Comparison of ENCODE assay signal across 32 cellular contexts in genomic region chr7:116187400-116187799, GRCh38. TPM values are rescaled to one million over a fixed set of nuclear protein-coding genes. Genes with fewer than 3 reads are reported as not detected.
DNase-seq lines count a peak whose midpoint lies in the region; ATAC-seq, FAIRE-seq and TF ChIP-seq lines count a peak whose summit lies in the region.
"Had no signal": no experiment of that assay in that cellular context is flagged by ENCODE, and none has a peak within 500 bp of the region (broad histone marks: within the 10 kb centered on the region; RNA-seq: fewer than 3 reads in every experiment).

No MANE protein-coding gene starts in this region.

- H3K27ac ChIP-seq in HepG2 (ENCODE audit: extremely low read length, insufficient read depth, low read length) (no peak overlapping the region), right lobe of liver (no peak overlapping the region)
- H3K27ac ChIP-seq: 22Rv1; A549; BLaER1; BLaER1 treated with 17β-estradiol and CSF1 and Interleukin-3, amounts not matched to agents 10 nM and 100 nM; C4-2B had no signal

- intact Hi-C loops in activated CD4-positive, alpha-beta T cell treated with anti-CD3 and anti-CD28 coated beads, Interleukin-2, amount 10 ng/mL, durations not matched to agents 24 days and 14 days (cut with micrococcal nuclease): no loop called here
- intact Hi-C loops in HepG2 (cut with micrococcal nuclease; ENCODE audit: unreplicated experiment): no loop called here
- intact Hi-C loops in right lobe of liver (cut with DNase I): no loop called here

- in situ Hi-C loops in HepG2 (cut with HindIII; ENCODE audit: extremely low pct_ligation_motif_present, low pct_unique_long_range_greater_than_20kb): no loop called here

- no peak for FAIRE-seq in HepG2 (lab: Jason Lieb, UNC)
- FAIRE-seq: A549, D721Med had no signal

- no TSS peak for BruUV-seq in HepG2 (replicated peaks; lab: Mats Ljungman, UMichigan)

- 24% methylated on average over 1 of the region's 1 CpG for WGBS in HepG2 (ENCODE audit: low lambda C conversion rate)
- WGBS in right lobe of liver (ENCODE audit: insufficient coverage, low coverage, low lambda C conversion rate, missing lambda C conversion rate): 100% methylated on average over 1 of the region's 1 CpG

- no peak for TF ChIP-seq EP300 in HepG2 (IDR thresholded peaks at IDR 0.05; ENCODE audit: low read depth in 2 of 2, low read length in 2 of 2)
- TF ChIP-seq EP300 in HepG2 (CRISPR knock-in tag; IDR thresholded peaks at IDR 0.05; ENCODE audit: borderline replicate concordance): no peak

- TF ChIP-seq CTCF in HepG2 (CRISPR knock-in tag; IDR thresholded peaks at IDR 0.05) (no peak), right lobe of liver (IDR thresholded peaks at IDR 0.05) (no peak)

- no peak for ATAC-seq in HepG2
- ATAC-seq in right lobe of liver: no peak
- ATAC-seq: A549; CD8-positive, alpha-beta T cell had no signal

- CTCF ChIA-PET in HepG2 (lab: Yijun Ruan, JAX; ENCODE audit: low intra/inter-chr PET ratio, low total read pairs): no interaction called here

- no peak overlapping the region for H3K4me2 ChIP-seq in HepG2 (ENCODE audit: low read depth, low read length)
- H3K4me2 ChIP-seq: A549; BLaER1; BLaER1 treated with 17β-estradiol and CSF1 and Interleukin-3, amounts not matched to agents 10 nM and 100 nM had no signal

- H3K4me3 ChIP-seq in HepG2 (replicated peaks in 1 of 3; ENCODE audit: insufficient read depth in 1 of 3, low read depth in 2 of 3, low read length in 3 of 3) (no peak overlapping the region), right lobe of liver (no peak overlapping the region)
- H3K4me3 ChIP-seq: A549; BLaER1; BLaER1 treated with 17β-estradiol and CSF1 and Interleukin-3, amounts not matched to agents 10 nM and 100 nM had no signal

- H3K27me3 ChIP-seq in HepG2 (ENCODE audit: control insufficient read depth in 1 of 2, insufficient read depth in 2 of 2, low read length in 2 of 2) (no peaks in the 10 kb centered on the region), right lobe of liver (no peaks in the 10 kb centered on the region)
- H3K27me3 ChIP-seq: BE2C; BLaER1; BLaER1 treated with 17β-estradiol and CSF1 and Interleukin-3, amounts not matched to agents 10 nM and 100 nM had no signal

- POLR2A ChIA-PET in HepG2 (lab: Yijun Ruan, JAX): no interaction called here

- no peak overlapping the region for H3K27ac Mint-ChIP-seq in activated CD4-positive, alpha-beta T cell treated with anti-CD3 and anti-CD28 coated beads, Interleukin-2, amount 10 ng/mL, durations not matched to agents 24 days and 14 days
- H3K27ac Mint-ChIP-seq: B cell; CD14-positive monocyte; CD4-positive, alpha-beta memory T cell; CD4-positive, alpha-beta T cell; CD4-positive, CD25-positive, alpha-beta regulatory T cell; CD8-positive, alpha-beta T cell had no signal

- TF ChIP-seq POLR2A in HepG2 (IDR thresholded peaks at IDR 0.05; ENCODE audit: insufficient read depth in 1 of 2, low read depth in 2 of 2, low read length in 2 of 2) (no peak), right lobe of liver (IDR thresholded peaks at IDR 0.05) (no peak)

- no peaks in the 10 kb centered on the region for H3K36me3 Mint-ChIP-seq in activated CD4-positive, alpha-beta T cell treated with anti-CD3 and anti-CD28 coated beads, Interleukin-2, amount 10 ng/mL, durations not matched to agents 24 days and 14 days (ENCODE audit: low read depth)
- H3K36me3 Mint-ChIP-seq: CD14-positive monocyte; CD8-positive, alpha-beta T cell had no signal

- no peak overlapping the region for H2AFZ ChIP-seq in HepG2 (ENCODE audit: low read length)

- H3K36me3 ChIP-seq in HepG2 (replicated peaks in 1 of 2; ENCODE audit: control insufficient read depth in 1 of 2, insufficient read depth in 2 of 2, low read length in 2 of 2) (no peaks in the 10 kb centered on the region), right lobe of liver (no peaks in the 10 kb centered on the region)
- H3K36me3 ChIP-seq: BE2C; BLaER1; BLaER1 treated with 17β-estradiol and CSF1 and Interleukin-3, amounts not matched to agents 10 nM and 100 nM had no signal

- peak; percentile 32 for DNase-seq in activated CD4-positive, alpha-beta T cell treated with anti-CD3 and anti-CD28 coated beads, Interleukin-2, amount 10 ng/mL, durations not matched to agents 24 days and 14 days
- no peak for DNase-seq in activated CD4-positive, alpha-beta T cell treated with anti-CD3 and anti-CD28 coated beads, Interleukin-2, amount 50 U/mL, for 1 hour
- DNase-seq in HepG2 (ENCODE audit: low spot score) (no peak), right lobe of liver (no peak)
- DNase-seq: 8988T; ACHN; AML-193; BE2C; C1 segment of cervical spinal cord; Caco-2; Calu3; CD4-positive, alpha-beta memory T cell; CD4-positive, alpha-beta T cell; CD4-positive, CD25-positive, alpha-beta regulatory T cell; CD8-positive, alpha-beta memory T cell; CD8-positive, alpha-beta T cell; COR-L47; DMS 273 treated with DMSO at 0.1 percent for 48 hours; DMS153; DMS53; DMS79; DMS79 treated with DMSO at 0.1 percent for 48 hours; DND-41; EL had no signal

- H3K4me1 Mint-ChIP-seq in activated CD4-positive, alpha-beta T cell treated with anti-CD3 and anti-CD28 coated beads, Interleukin-2, amount 10 ng/mL, durations not matched to agents 24 days and 14 days: no peaks in the 10 kb centered on the region
- H3K4me1 Mint-ChIP-seq: B cell; CD14-positive monocyte; CD4-positive, alpha-beta memory T cell; CD4-positive, CD25-positive, alpha-beta regulatory T cell; CD8-positive, alpha-beta memory T cell had no signal

- H3K27me3 Mint-ChIP-seq in activated CD4-positive, alpha-beta T cell treated with anti-CD3 and anti-CD28 coated beads, Interleukin-2, amount 10 ng/mL, durations not matched to agents 24 days and 14 days: peaks cover 28% of the 10 kb centered on the region
- H3K27me3 Mint-ChIP-seq: CD4-positive, alpha-beta T cell had no signal

- no peaks in the 10 kb centered on the region for H3K79me2 ChIP-seq in HepG2 (ENCODE audit: insufficient read depth, low read length)

- H3K4me1 ChIP-seq in HepG2 (ENCODE audit: insufficient read depth, low read length): no peaks in the 10 kb centered on the region
- no peaks in the 10 kb centered on the region for H3K4me1 ChIP-seq in right lobe of liver
- H3K4me1 ChIP-seq: A549; BE2C; BLaER1; BLaER1 treated with 17β-estradiol and CSF1 and Interleukin-3, amounts not matched to agents 10 nM and 100 nM; Caco-2 had no signal

- no peaks in the 10 kb centered on the region for H4K20me1 ChIP-seq in HepG2 (ENCODE audit: insufficient read depth, low read length)
- H4K20me1 ChIP-seq: BLaER1; BLaER1 treated with 17β-estradiol and CSF1 and Interleukin-3, amounts not matched to agents 10 nM and 100 nM had no signal

- no peak overlapping the region for H3K9ac ChIP-seq in HepG2 (ENCODE audit: insufficient read depth, low read depth, low read length)
- H3K9ac ChIP-seq: BLaER1; BLaER1 treated with 17β-estradiol and CSF1 and Interleukin-3, amounts not matched to agents 10 nM and 100 nM had no signal

- H3K9me3 Mint-ChIP-seq in activated CD4-positive, alpha-beta T cell treated with anti-CD3 and anti-CD28 coated beads, Interleukin-2, amount 10 ng/mL, durations not matched to agents 24 days and 14 days: peaks cover 3% of the 10 kb centered on the region
- H3K9me3 Mint-ChIP-seq: CD4-positive, alpha-beta T cell had no signal

- no peak for TF ChIP-seq RAD21 in HepG2 (CRISPR knock-in tag; IDR thresholded peaks at IDR 0.05)

- no peak overlapping the region for H3K4me3 Mint-ChIP-seq in activated CD4-positive, alpha-beta T cell treated with anti-CD3 and anti-CD28 coated beads, Interleukin-2, amount 10 ng/mL, durations not matched to agents 24 days and 14 days
- H3K4me3 Mint-ChIP-seq: B cell; CD14-positive monocyte; CD4-positive, alpha-beta memory T cell; CD4-positive, alpha-beta T cell; CD4-positive, CD25-positive, alpha-beta regulatory T cell; CD8-positive, alpha-beta memory T cell; CD8-positive, alpha-beta T cell had no signal

- H3K9me3 ChIP-seq in HepG2 (ENCODE audit: low read length) (peaks cover 8% of the 10 kb centered on the region), right lobe of liver (no peaks in the 10 kb centered on the region)
- H3K9me3 ChIP-seq: BE2C had no signal

TF ChIP-seq in HepG2, 621 proteins besides CTCF, POLR2A, EP300 and RAD21 (continues in another document):
- TF ChIP-seq ZEB1 (IDR thresholded peaks at IDR 0.05; ENCODE audit: insufficient replicate concordance, low read depth): no peak

RNA-seq across cellular contexts. Expression of gene TES, which starts 22.9 kb away (rescaled TPM):
- 41.2 and 47.1 TPM in 2 replicates for total RNA-seq in activated CD4-positive, alpha-beta T cell treated with anti-CD3 and anti-CD28 coated beads, Interleukin-2, amount 10 ng/mL, durations not matched to agents 24 days and 14 days
- total RNA-seq in HepG2 (2016; rRNA removed; fragmentation: Illumina TruSeq; extraction: Trizol): 21.6 and 24.7 TPM in 2 replicates
- total RNA-seq in HepG2 (2016; cell fraction: cytosol; rRNA removed; fragmentation: Illumina TruSeq; extraction: Trizol; ENCODE audit: low read depth): 5.7 and 7.0 TPM in 2 replicates
- 20.1 and 24.8 TPM in 2 replicates for total RNA-seq in HepG2 (2016; cell fraction: insoluble cytoplasmic fraction; rRNA removed; fragmentation: Illumina TruSeq; extraction: Trizol)
- 13.3 and 15.7 TPM in 2 replicates for total RNA-seq in HepG2 (2016; cell fraction: membrane; rRNA removed; fragmentation: Illumina TruSeq; extraction: Trizol)
- total RNA-seq in HepG2 (2016; cell fraction: nucleus; rRNA removed; fragmentation: Illumina TruSeq; extraction: Trizol): 19.2 and 19.9 TPM in 2 replicates
- 17.6 and 23.0 TPM in 2 replicates for polyA plus RNA-seq in HepG2 (2011; rRNA removed)
- 10.5 and 12.4 TPM in 2 replicates for polyA plus RNA-seq in HepG2 (2011; cell fraction: cytosol; rRNA removed)
- 15.2 and 17.8 TPM in 2 replicates for polyA plus RNA-seq in HepG2 (2011; cell fraction: nucleus; rRNA removed)
- 11.3 and 12.6 TPM in 2 replicates for polyA plus RNA-seq in HepG2 (2012)
- 5.5 and 6.1 TPM in 2 replicates for polyA plus RNA-seq in HepG2 (2016; cell fraction: cytosol; fragmentation: Illumina TruSeq; extraction: Trizol; ENCODE audit: low read depth)
- 24.3 and 25.3 TPM in 2 replicates for polyA plus RNA-seq in HepG2 (2016; cell fraction: insoluble cytoplasmic fraction; fragmentation: Illumina TruSeq; extraction: Trizol; ENCODE audit: low read depth)
- 9.3 and 11.9 TPM in 2 replicates for polyA plus RNA-seq in HepG2 (2016; cell fraction: membrane; fragmentation: Illumina TruSeq; extraction: Trizol; ENCODE audit: low read depth)
- polyA plus RNA-seq in HepG2 (2016; cell fraction: nucleus; fragmentation: Illumina TruSeq; extraction: Trizol; ENCODE audit: insufficient read depth, low read depth): 18.5 and 18.7 TPM in 2 replicates
- polyA minus RNA-seq in HepG2 (2011; rRNA and poly(A)+ RNA removed; ENCODE audit: low replicate concordance): 13.6 and 60.4 TPM in 2 replicates
- 10.0 and 10.8 TPM in 2 replicates for polyA minus RNA-seq in HepG2 (2011; cell fraction: cytosol; rRNA and poly(A)+ RNA removed)
- polyA minus RNA-seq in HepG2 (2011; cell fraction: nucleus; rRNA and poly(A)+ RNA removed): 21.8 and 25.9 TPM in 2 replicates
- 10 to 100 TPM in 3 of 6 experiments, 1 to 10 TPM in 3; 6.0 to 22.3 (median 12.5) TPM for total RNA-seq in right lobe of liver
